1 cellular context compared by ENCODE assay signal in the genomic region with DNA sequence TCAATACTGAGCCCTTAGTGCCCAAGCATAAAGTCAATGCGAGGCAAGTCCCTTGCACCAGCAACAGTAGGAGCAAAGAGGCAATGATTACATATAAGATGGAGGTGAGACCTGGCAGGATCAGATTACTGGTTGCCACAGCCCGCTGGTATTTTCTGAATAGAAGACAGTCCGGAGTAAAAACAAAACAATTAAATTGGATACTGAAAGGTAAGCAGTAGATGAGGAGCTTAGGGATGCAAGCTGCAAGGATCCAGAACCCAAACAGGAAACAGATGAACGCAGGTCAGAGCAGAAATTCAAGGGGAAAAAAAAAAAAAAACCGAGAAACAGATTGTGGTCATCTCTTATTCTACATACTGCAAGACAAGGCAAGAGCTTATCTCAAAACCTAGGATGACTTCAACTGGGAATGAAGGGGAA.
A peak's percentile ranks its signal among the peaks of the same experiment; 100 is the strongest.
TF ChIP-seq lines count a peak whose summit lies in the region.

No MANE protein-coding gene starts in this region.

TF ChIP-seq in HEK293, 187 proteins besides CTCF, POLR2A, EP300 and RAD21 (continued from another document):
- TF ChIP-seq, protein P1, sequence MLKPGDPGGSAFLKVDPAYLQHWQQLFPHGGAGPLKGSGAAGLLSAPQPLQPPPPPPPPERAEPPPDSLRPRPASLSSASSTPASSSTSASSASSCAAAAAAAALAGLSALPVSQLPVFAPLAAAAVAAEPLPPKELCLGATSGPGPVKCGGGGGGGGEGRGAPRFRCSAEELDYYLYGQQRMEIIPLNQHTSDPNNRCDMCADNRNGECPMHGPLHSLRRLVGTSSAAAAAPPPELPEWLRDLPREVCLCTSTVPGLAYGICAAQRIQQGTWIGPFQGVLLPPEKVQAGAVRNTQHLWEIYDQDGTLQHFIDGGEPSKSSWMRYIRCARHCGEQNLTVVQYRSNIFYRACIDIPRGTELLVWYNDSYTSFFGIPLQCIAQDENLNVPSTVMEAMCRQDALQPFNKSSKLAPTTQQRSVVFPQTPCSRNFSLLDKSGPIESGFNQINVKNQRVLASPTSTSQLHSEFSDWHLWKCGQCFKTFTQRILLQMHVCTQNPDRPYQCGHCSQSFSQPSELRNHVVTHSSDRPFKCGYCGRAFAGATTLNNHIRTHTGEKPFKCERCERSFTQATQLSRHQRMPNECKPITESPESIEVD (tag by site-specific recombination; IDR thresholded peaks at IDR 0.05) = no peak; the same call in 1 of the 2 replicates
- TF ChIP-seq, protein P2, sequence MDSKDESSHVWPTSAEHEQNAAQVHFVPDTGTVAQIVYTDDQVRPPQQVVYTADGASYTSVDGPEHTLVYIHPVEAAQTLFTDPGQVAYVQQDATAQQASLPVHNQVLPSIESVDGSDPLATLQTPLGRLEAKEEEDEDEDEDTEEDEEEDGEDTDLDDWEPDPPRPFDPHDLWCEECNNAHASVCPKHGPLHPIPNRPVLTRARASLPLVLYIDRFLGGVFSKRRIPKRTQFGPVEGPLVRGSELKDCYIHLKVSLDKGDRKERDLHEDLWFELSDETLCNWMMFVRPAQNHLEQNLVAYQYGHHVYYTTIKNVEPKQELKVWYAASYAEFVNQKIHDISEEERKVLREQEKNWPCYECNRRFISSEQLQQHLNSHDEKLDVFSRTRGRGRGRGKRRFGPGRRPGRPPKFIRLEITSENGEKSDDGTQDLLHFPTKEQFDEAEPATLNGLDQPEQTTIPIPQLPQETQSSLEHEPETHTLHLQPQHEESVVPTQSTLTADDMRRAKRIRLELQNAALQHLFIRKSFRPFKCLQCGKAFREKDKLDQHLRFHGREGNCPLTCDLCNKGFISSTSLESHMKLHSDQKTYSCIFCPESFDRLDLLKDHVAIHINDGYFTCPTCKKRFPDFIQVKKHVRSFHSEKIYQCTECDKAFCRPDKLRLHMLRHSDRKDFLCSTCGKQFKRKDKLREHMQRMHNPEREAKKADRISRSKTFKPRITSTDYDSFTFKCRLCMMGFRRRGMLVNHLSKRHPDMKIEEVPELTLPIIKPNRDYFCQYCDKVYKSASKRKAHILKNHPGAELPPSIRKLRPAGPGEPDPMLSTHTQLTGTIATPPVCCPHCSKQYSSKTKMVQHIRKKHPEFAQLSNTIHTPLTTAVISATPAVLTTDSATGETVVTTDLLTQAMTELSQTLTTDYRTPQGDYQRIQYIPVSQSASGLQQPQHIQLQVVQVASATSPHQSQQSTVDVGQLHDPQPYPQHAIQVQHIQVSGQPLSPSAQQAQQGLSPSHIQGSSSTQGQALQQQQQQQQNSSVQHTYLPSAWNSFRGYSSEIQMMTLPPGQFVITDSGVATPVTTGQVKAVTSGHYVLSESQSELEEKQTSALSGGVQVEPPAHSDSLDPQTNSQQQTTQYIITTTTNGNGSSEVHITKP (tag by site-specific recombination; IDR thresholded peaks at IDR 0.05) = 0 out of 2 replicates have a peak, but pooled peaks have one; percentile 12
- peak; percentile 77 for TF ChIP-seq OSR2 (tag by site-specific recombination; IDR thresholded peaks at IDR 0.05)
- TF ChIP-seq, protein P3, sequence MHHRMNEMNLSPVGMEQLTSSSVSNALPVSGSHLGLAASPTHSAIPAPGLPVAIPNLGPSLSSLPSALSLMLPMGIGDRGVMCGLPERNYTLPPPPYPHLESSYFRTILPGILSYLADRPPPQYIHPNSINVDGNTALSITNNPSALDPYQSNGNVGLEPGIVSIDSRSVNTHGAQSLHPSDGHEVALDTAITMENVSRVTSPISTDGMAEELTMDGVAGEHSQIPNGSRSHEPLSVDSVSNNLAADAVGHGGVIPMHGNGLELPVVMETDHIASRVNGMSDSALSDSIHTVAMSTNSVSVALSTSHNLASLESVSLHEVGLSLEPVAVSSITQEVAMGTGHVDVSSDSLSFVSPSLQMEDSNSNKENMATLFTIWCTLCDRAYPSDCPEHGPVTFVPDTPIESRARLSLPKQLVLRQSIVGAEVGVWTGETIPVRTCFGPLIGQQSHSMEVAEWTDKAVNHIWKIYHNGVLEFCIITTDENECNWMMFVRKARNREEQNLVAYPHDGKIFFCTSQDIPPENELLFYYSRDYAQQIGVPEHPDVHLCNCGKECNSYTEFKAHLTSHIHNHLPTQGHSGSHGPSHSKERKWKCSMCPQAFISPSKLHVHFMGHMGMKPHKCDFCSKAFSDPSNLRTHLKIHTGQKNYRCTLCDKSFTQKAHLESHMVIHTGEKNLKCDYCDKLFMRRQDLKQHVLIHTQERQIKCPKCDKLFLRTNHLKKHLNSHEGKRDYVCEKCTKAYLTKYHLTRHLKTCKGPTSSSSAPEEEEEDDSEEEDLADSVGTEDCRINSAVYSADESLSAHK (tag by site-specific recombination; IDR thresholded peaks at IDR 0.05) = no peak
- TF ChIP-seq ZNF48 (tag by site-specific recombination; IDR thresholded peaks at IDR 0.05) = no peak
- TF ChIP-seq, protein P4, sequence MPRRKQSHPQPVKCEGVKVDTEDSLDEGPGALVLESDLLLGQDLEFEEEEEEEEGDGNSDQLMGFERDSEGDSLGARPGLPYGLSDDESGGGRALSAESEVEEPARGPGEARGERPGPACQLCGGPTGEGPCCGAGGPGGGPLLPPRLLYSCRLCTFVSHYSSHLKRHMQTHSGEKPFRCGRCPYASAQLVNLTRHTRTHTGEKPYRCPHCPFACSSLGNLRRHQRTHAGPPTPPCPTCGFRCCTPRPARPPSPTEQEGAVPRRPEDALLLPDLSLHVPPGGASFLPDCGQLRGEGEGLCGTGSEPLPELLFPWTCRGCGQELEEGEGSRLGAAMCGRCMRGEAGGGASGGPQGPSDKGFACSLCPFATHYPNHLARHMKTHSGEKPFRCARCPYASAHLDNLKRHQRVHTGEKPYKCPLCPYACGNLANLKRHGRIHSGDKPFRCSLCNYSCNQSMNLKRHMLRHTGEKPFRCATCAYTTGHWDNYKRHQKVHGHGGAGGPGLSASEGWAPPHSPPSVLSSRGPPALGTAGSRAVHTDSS (tag by site-specific recombination; IDR thresholded peaks at IDR 0.05) = no peak
- no peak for TF ChIP-seq ZNF561 (tag by site-specific recombination; IDR thresholded peaks at IDR 0.05; ENCODE audit: borderline replicate concordance)
- peak; percentile 27; the same call in 1 of the 2 replicates for TF ChIP-seq ZXDB (tag by site-specific recombination; IDR thresholded peaks at IDR 0.05)
- no peak for TF ChIP-seq KLF7 (tag by site-specific recombination; IDR thresholded peaks at IDR 0.05; ENCODE audit: borderline replicate concordance)
- TF ChIP-seq ZSCAN30 (tag by site-specific recombination; IDR thresholded peaks at IDR 0.05) = 0 out of 2 replicates have a peak, but pooled peaks have one; percentile 40
- TF ChIP-seq ZNF114 (tag by site-specific recombination; IDR thresholded peaks at IDR 0.05) = no peak
- TF ChIP-seq ZBTB21 (tag by site-specific recombination; IDR thresholded peaks at IDR 0.05) = no peak
- TF ChIP-seq ZNF433 (tag by site-specific recombination; IDR thresholded peaks at IDR 0.05; ENCODE audit: low read depth) = no peak
- no peak for TF ChIP-seq ZNF664 (tag by site-specific recombination; IDR thresholded peaks at IDR 0.05)
- no peak for TF ChIP-seq ZNF239 (tag by site-specific recombination; IDR thresholded peaks at IDR 0.05)
- no peak for TF ChIP-seq ZNF610 (tag by site-specific recombination; IDR thresholded peaks at IDR 0.05; ENCODE audit: borderline replicate concordance)
- TF ChIP-seq ZNF423 (tag by site-specific recombination; IDR thresholded peaks at IDR 0.05) = no peak
- TF ChIP-seq, protein P5, sequence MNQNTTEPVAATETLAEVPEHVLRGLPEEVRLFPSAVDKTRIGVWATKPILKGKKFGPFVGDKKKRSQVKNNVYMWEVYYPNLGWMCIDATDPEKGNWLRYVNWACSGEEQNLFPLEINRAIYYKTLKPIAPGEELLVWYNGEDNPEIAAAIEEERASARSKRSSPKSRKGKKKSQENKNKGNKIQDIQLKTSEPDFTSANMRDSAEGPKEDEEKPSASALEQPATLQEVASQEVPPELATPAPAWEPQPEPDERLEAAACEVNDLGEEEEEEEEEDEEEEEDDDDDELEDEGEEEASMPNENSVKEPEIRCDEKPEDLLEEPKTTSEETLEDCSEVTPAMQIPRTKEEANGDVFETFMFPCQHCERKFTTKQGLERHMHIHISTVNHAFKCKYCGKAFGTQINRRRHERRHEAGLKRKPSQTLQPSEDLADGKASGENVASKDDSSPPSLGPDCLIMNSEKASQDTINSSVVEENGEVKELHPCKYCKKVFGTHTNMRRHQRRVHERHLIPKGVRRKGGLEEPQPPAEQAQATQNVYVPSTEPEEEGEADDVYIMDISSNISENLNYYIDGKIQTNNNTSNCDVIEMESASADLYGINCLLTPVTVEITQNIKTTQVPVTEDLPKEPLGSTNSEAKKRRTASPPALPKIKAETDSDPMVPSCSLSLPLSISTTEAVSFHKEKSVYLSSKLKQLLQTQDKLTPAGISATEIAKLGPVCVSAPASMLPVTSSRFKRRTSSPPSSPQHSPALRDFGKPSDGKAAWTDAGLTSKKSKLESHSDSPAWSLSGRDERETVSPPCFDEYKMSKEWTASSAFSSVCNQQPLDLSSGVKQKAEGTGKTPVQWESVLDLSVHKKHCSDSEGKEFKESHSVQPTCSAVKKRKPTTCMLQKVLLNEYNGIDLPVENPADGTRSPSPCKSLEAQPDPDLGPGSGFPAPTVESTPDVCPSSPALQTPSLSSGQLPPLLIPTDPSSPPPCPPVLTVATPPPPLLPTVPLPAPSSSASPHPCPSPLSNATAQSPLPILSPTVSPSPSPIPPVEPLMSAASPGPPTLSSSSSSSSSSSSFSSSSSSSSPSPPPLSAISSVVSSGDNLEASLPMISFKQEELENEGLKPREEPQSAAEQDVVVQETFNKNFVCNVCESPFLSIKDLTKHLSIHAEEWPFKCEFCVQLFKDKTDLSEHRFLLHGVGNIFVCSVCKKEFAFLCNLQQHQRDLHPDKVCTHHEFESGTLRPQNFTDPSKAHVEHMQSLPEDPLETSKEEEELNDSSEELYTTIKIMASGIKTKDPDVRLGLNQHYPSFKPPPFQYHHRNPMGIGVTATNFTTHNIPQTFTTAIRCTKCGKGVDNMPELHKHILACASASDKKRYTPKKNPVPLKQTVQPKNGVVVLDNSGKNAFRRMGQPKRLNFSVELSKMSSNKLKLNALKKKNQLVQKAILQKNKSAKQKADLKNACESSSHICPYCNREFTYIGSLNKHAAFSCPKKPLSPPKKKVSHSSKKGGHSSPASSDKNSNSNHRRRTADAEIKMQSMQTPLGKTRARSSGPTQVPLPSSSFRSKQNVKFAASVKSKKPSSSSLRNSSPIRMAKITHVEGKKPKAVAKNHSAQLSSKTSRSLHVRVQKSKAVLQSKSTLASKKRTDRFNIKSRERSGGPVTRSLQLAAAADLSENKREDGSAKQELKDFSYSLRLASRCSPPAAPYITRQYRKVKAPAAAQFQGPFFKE (tag by site-specific recombination; IDR thresholded peaks at IDR 0.05; ENCODE audit: borderline replicate concordance) = no peak
- TF ChIP-seq, protein P6, sequence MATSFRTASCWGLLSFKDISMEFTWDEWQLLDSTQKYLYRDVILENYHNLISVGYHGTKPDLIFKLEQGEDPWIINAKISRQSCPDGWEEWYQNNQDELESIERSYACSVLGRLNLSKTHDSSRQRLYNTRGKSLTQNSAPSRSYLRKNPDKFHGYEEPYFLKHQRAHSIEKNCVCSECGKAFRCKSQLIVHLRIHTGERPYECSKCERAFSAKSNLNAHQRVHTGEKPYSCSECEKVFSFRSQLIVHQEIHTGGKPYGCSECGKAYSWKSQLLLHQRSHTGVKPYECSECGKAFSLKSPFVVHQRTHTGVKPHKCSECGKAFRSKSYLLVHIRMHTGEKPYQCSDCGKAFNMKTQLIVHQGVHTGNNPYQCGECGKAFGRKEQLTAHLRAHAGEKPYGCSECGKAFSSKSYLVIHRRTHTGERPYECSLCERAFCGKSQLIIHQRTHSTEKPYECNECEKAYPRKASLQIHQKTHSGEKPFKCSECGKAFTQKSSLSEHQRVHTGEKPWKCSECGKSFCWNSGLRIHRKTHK (tag by site-specific recombination; IDR thresholded peaks at IDR 0.05) = no peak
- TF ChIP-seq, protein P7, sequence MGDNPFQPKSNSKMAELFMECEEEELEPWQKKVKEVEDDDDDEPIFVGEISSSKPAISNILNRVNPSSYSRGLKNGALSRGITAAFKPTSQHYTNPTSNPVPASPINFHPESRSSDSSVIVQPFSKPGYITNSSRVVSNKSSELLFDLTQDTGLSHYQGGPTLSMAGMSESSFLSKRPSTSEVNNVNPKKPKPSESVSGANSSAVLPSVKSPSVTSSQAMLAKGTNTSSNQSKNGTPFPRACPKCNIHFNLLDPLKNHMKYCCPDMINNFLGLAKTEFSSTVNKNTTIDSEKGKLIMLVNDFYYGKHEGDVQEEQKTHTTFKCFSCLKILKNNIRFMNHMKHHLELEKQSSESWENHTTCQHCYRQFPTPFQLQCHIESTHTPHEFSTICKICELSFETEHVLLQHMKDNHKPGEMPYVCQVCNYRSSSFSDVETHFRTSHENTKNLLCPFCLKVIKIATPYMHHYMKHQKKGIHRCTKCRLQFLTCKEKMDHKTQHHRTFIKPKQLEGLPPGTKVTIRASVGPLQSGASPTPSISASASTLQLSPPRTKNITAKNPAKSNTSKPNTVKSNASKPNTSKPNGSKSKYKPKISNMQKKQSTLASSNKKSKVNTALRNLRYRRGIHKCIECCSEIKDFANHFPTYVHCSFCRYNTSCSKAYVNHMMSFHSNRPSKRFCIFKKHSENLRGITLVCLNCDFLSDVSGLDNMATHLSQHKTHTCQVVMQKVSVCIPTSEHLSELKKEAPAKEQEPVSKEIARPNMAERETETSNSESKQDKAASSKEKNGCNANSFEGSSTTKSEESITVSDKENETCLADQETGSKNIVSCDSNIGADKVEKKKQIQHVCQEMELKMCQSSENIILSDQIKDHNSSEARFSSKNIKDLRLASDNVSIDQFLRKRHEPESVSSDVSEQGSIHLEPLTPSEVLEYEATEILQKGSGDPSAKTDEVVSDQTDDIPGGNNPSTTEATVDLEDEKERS (tag by site-specific recombination; IDR thresholded peaks at IDR 0.05) = no peak
- peak; percentile 21; the same call in 1 of the 2 replicates for TF ChIP-seq ZNF2 (tag by site-specific recombination; IDR thresholded peaks at IDR 0.05)
- TF ChIP-seq, protein P8, sequence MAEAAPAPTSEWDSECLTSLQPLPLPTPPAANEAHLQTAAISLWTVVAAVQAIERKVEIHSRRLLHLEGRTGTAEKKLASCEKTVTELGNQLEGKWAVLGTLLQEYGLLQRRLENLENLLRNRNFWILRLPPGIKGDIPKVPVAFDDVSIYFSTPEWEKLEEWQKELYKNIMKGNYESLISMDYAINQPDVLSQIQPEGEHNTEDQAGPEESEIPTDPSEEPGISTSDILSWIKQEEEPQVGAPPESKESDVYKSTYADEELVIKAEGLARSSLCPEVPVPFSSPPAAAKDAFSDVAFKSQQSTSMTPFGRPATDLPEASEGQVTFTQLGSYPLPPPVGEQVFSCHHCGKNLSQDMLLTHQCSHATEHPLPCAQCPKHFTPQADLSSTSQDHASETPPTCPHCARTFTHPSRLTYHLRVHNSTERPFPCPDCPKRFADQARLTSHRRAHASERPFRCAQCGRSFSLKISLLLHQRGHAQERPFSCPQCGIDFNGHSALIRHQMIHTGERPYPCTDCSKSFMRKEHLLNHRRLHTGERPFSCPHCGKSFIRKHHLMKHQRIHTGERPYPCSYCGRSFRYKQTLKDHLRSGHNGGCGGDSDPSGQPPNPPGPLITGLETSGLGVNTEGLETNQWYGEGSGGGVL (tag by site-specific recombination; IDR thresholded peaks at IDR 0.05) = no peak
- no peak for TF ChIP-seq BCL11B (tag by site-specific recombination; IDR thresholded peaks at IDR 0.05; ENCODE audit: low read depth)
- TF ChIP-seq ZNF555 (tag by site-specific recombination; conservative IDR thresholded peaks at IDR 0.05) = no peak
- no peak for TF ChIP-seq KLF9 (tag by site-specific recombination; IDR thresholded peaks at IDR 0.05; ENCODE audit: low read depth)
- TF ChIP-seq ZNF830 (tag by site-specific recombination; IDR thresholded peaks at IDR 0.05; ENCODE audit: low read depth) = no peak
- TF ChIP-seq ZNF155 (tag by site-specific recombination; IDR thresholded peaks at IDR 0.05) = no peak
- TF ChIP-seq KLF1 (tag by site-specific recombination; IDR thresholded peaks at IDR 0.05) = no peak
- no peak for TF ChIP-seq ZNF785 (tag by site-specific recombination; IDR thresholded peaks at IDR 0.05)
- TF ChIP-seq ZNF157 (tag by site-specific recombination; IDR thresholded peaks at IDR 0.05) = no peak
- no peak for TF ChIP-seq ZNF292 (tag by site-specific recombination; IDR thresholded peaks at IDR 0.05; ENCODE audit: borderline replicate concordance, low read depth)
- TF ChIP-seq GLIS1 (tag by site-specific recombination; IDR thresholded peaks at IDR 0.05) = no peak
- no peak for TF ChIP-seq ZNF473 (tag by site-specific recombination; IDR thresholded peaks at IDR 0.05)
